39 cellular contexts compared by ENCODE assay signal in genomic region chr9:38395653-38396370, GRCh38. TPM values are rescaled to one million over a fixed set of nuclear protein-coding genes. Genes with fewer than 3 reads are reported as not detected.
"Had no signal": no experiment of that assay in that cellular context is flagged by ENCODE, and none has a peak within 500 bp of the region (broad histone marks: within the 10 kb centered on the region; RNA-seq: fewer than 3 reads in every experiment).

No MANE protein-coding gene starts in this region.

- H3K27ac ChIP-seq: body of pancreas, PC-9, RWPE1, VCaP had no signal

- H3K4me2 ChIP-seq: PC-9 had no signal

- H3K27me3 Mint-ChIP-seq: activated CD4-positive, alpha-beta memory T cell treated with anti-CD3 and anti-CD28 coated beads for 36 hours had no signal

- H3K9me3 ChIP-seq: body of pancreas, MG63 had no signal

- FAIRE-seq: astrocyte, bronchial epithelial cell, RCC 7860 had no signal

- DNase-seq: activated B cell treated with CpG ODN at 0.5 μM for 24 hours; activated CD4-positive, alpha-beta memory T cell treated with anti-CD3 and anti-CD28 coated beads for 36 hours; activated CD4-positive, alpha-beta T cell treated with anti-CD3 and anti-CD28 coated beads for 4 hours; activated CD4-positive, alpha-beta T cell treated with anti-CD3 and anti-CD28 coated beads, Interleukin-2, amount 50 U/mL, for 1 hour; activated CD4-positive, CD25-positive, alpha-beta regulatory T cell treated with anti-CD3 and anti-CD28 coated beads, Interleukin-2, amount 50 U/mL, for 72 hours; activated CD8-positive, alpha-beta memory T cell treated with anti-CD3 and anti-CD28 coated beads, Interleukin-2, amount 50 U/mL, for 4 hours; activated effector memory CD4-positive, alpha-beta T cell treated with Interleukin-2 at 50 U/mL for 16 hours; activated naive CD4-positive, alpha-beta T cell; activated naive CD4-positive, alpha-beta T cell treated with anti-CD3 and anti-CD28 coated beads, Interleukin-2, amount 50 U/mL, for 16 hours; activated naive CD8-positive, alpha-beta T cell treated with anti-CD3 and anti-CD28 coated beads for 36 hours; activated T-cell treated with anti-CD3 and anti-CD28 coated beads for 4 hours; activated T-cell treated with anti-CD3 and anti-CD28 coated beads, Interleukin-2, amount 50 U/mL, for 4 hours; amniotic stem cell; body of pancreas; Kasumi-1; KG1; MG63; NCI-H1048; NCI-H1105 treated with DMSO at 0.1 percent for 48 hours; NCI-H1436; NCI-H1694; NCI-H1930; NCI-H2081 treated with DMSO at 0.1 percent for 48 hours; NCI-H510A; NCI-H526; NCI-H748 treated with DMSO at 0.1 percent for 48 hours; PC-9; SIG-M5; SW 1271; T-helper 1 cell; T-helper 2 cell; T-helper 9 cell had no signal

- H3K27ac Mint-ChIP-seq: activated B cell treated with CpG ODN at 0.5 μM for 24 hours; activated CD4-positive, alpha-beta memory T cell treated with anti-CD3 and anti-CD28 coated beads for 36 hours; activated naive CD8-positive, alpha-beta T cell treated with anti-CD3 and anti-CD28 coated beads for 36 hours had no signal

- H3K4me3 ChIP-seq: body of pancreas, MG63, PC-9 had no signal

- H3K27me3 ChIP-seq: body of pancreas had no signal

- H3K4me3 Mint-ChIP-seq: activated B cell treated with CpG ODN at 0.5 μM for 24 hours; activated CD4-positive, alpha-beta memory T cell treated with anti-CD3 and anti-CD28 coated beads for 36 hours; activated naive CD8-positive, alpha-beta T cell treated with anti-CD3 and anti-CD28 coated beads for 36 hours; activated T-cell treated with anti-CD3 and anti-CD28 coated beads, Interleukin-2, amount 50 U/mL, for 4 hours had no signal

- H3K9me3 Mint-ChIP-seq: activated B cell treated with CpG ODN at 0.5 μM for 24 hours; activated CD4-positive, alpha-beta memory T cell treated with anti-CD3 and anti-CD28 coated beads for 36 hours; activated T-cell treated with anti-CD3 and anti-CD28 coated beads, Interleukin-2, amount 50 U/mL, for 4 hours had no signal

- ATAC-seq: activated T-cell treated with anti-CD3 and anti-CD28 coated beads, Interleukin-2, amount 50 U/mL, for 4 hours; body of pancreas; Right ventricle myocardium inferior had no signal

- H2AFZ ChIP-seq: PC-9 had no signal

RNA-seq across cellular contexts. Expression of gene IGFBPL1, which starts 28.4 kb away (rescaled TPM):
- total RNA-seq: activated B cell treated with CpG ODN at 0.5 μM for 24 hours; activated CD4-positive, alpha-beta memory T cell treated with anti-CD3 and anti-CD28 coated beads for 36 hours; activated naive CD8-positive, alpha-beta T cell treated with anti-CD3 and anti-CD28 coated beads for 36 hours; bronchial epithelial cell; OCI-LY7; PC-9; Right ventricle myocardium inferior had no signal
